20 cellular contexts compared by ENCODE assay signal in the genomic region with DNA sequence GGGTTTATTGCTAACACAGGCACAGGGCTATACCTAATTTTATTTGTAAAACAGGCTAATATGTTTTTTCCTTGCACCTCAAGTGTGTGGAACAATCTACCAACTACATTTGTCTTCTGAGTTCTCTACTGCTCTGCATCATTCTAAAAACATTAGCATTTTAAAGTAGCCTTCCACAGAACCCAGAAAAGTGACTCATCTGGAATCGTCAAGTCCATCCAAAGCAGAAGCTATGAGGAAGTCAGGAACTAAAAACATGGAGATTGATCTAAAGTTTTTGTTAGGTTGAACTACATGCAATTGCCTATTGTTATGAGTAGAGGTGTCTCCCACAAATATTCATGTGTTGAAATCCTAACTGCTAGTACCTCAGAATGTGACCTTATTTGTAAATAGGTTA.
DNase-seq lines count a peak whose midpoint lies in the region; TF ChIP-seq lines count a peak whose summit lies in the region.
"Had no signal": no experiment of that assay in that cellular context is flagged by ENCODE, and none has a peak within 500 bp of the region (broad histone marks: within the 10 kb centered on the region; RNA-seq: fewer than 3 reads in every experiment).

No MANE protein-coding gene starts in this region.

- peak; percentile 4 for DNase-seq in Caki2 (ENCODE audit: low read depth)
- DNase-seq in HT1080 (ENCODE audit: low read depth), result peak; percentile 7
- peak; percentile 40 for DNase-seq in astrocyte of the hippocampus (ENCODE audit: low read depth, low spot score)
- peak; percentile 59 for DNase-seq in kidney tubule cell (ENCODE audit: low spot score)
- no peak for DNase-seq in activated CD4-positive, alpha-beta T cell treated with anti-CD3 and anti-CD28 coated beads, Interleukin-2, amount 50 U/mL, for 1 hour
- no peak for DNase-seq in activated CD8-positive, alpha-beta memory T cell treated with anti-CD3 and anti-CD28 coated beads, Interleukin-2, amount 50 U/mL, for 4 hours
- no peak for DNase-seq in Calu3
- no peak for DNase-seq in RWPE1 (ENCODE audit: low spot score)
- DNase-seq: CD4-positive, alpha-beta T cell; DND-41; HCEC 1CT; KBM-7; MM.1S; NCI-H1105 treated with DMSO at 0.1 percent for 48 hours; NCI-H187; NCI-H774; Right ventricle myocardium superior; SK-N-SH had no signal

- BruUV-seq in Calu3 (replicated peaks; lab: Mats Ljungman, UMichigan), result no TSS peak

- POLR2A ChIA-PET in RWPE1 (lab: Yijun Ruan, JAX; ENCODE audit: low non-redundant PET), result no interaction called here

- TF ChIP-seq CTCF in Calu3 (IDR thresholded peaks at IDR 0.05; ENCODE audit: unreplicated experiment) (no peak), RWPE1 (conservative IDR thresholded peaks at IDR 0.05; ENCODE audit: low read depth) (no peak)

- no peaks in the 10 kb centered on the region for H3K36me3 Mint-ChIP-seq in Calu3 (ENCODE audit: insufficient read depth, unreplicated experiment)

- H3K9me3 Mint-ChIP-seq in Calu3 (ENCODE audit: low read depth, unreplicated experiment), result peaks cover 7% of the 10 kb centered on the region

- no peak overlapping the region for H3K27ac Mint-ChIP-seq in Calu3 (ENCODE audit: unreplicated experiment)
- H3K27ac Mint-ChIP-seq: B cell; CD4-positive, alpha-beta T cell had no signal

- no peak overlapping the region for H3K4me3 Mint-ChIP-seq in Calu3 (ENCODE audit: low read depth, unreplicated experiment)
- H3K4me3 Mint-ChIP-seq: B cell; CD4-positive, alpha-beta T cell had no signal

- H3K4me1 Mint-ChIP-seq in Calu3 (ENCODE audit: low read depth, unreplicated experiment), result no peaks in the 10 kb centered on the region
- H3K4me1 Mint-ChIP-seq: B cell had no signal

- intact Hi-C loops in Calu3 (cut with micrococcal nuclease; ENCODE audit: unreplicated experiment), result no loop called here

- peaks cover 31% of the 10 kb centered on the region for H3K27me3 Mint-ChIP-seq in Calu3 (ENCODE audit: unreplicated experiment)

- in situ Hi-C loops in Caki2 (cut with HindIII; ENCODE audit: low pct_unique_long_range_greater_than_20kb, low sequenced_read_pairs), result no loop called here

- CTCF ChIA-PET in Calu3 (lab: Charles Lee) (no interaction called here), RWPE1 (lab: Yijun Ruan, JAX) (interaction anchor here (0.6 kb wide), 1 partner anchor 307 kb away, joined by 4 read pairs; no protein-coding TSS in a partner anchor)

- no peak overlapping the region for H3K27ac ChIP-seq in RWPE1
- H3K27ac ChIP-seq: A549 had no signal

Comparison
In these comparisons a context has a peak if more than half of its experiments do, and no peak if none do; other contexts are left out.
1. DNase-seq: peak in Caki2 (single experiment), HT1080 (single experiment), astrocyte of the hippocampus (single experiment) and kidney tubule cell (single experiment); none in activated CD4-positive, alpha-beta T cell treated with anti-CD3 and anti-CD28 coated beads, Interleukin-2, amount 50 U/mL, for 1 hour (single experiment), activated CD8-positive, alpha-beta memory T cell treated with anti-CD3 and anti-CD28 coated beads, Interleukin-2, amount 50 U/mL, for 4 hours (single experiment), Calu3 (single experiment) and RWPE1 (single experiment).